Comparison of ENCODE assay signal across 8 cellular contexts in the genomic region with DNA sequence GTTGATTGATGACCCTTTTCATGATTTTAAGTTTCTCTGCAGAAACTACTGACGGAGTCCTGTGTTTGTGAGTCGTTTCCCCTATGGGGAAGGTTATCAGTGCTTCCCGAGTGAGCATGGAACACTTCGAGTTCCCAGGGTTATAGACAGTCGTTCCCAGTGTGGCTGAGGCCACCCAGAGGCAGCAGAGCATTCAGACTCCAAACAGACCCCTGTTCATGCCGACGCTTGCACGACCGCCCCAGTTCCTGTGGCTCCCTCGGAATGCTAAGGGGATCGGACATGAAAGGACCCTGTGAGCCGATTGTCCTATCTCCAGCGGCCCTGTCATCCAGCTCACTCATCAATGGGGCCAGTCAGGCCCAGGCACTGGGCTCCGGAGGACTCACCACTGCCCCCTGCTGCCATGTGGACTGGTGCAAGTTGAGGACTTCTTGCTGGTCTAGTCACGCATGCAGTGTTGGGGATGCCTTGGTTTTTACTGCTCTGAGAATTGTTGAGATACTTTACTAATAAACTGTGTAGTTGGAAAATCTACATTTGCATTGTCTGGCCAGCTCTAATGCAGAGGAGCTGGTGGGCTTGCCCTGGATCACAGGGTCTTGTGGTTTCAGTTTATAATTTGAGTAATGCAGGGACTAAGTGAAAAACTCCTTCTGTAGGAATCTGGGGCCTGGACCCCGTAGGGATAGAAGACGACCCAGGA. TPM values are rescaled to one million over a fixed set of nuclear protein-coding genes. Genes with fewer than 3 reads are reported as not detected.
DNase-seq lines count a peak whose midpoint lies in the region; TF ChIP-seq lines count a peak whose summit lies in the region.

No MANE protein-coding gene starts in this region.

- H3K27me3 Mint-ChIP-seq in activated CD4-positive, alpha-beta T cell treated with anti-CD3 and anti-CD28 coated beads, Interleukin-2, amount 10 ng/mL, durations not matched to agents 7 days and 5 days, result no peaks in the 10 kb centered on the region

- H3K9ac ChIP-seq in colonic mucosa (ENCODE audit: low read depth in 2 of 2, low read length in 2 of 2) (no peak overlapping the region), liver (ENCODE audit: low read depth in 1 of 2, low read length in 2 of 2) (no peak overlapping the region)

- no peak overlapping the region for H3K27ac ChIP-seq in colonic mucosa
- peak overlapping the region in 1 of 2 donors; percentile 16 for H3K27ac ChIP-seq in liver (ENCODE audit: low read depth in 1 of 2, low read length in 2 of 2)

- H3K9me3 Mint-ChIP-seq in activated CD4-positive, alpha-beta T cell treated with anti-CD3 and anti-CD28 coated beads, Interleukin-2, amount 10 ng/mL, durations not matched to agents 7 days and 5 days, result no peaks in the 10 kb centered on the region

- H3K4me3 ChIP-seq in colonic mucosa (no peak overlapping the region), liver (ENCODE audit: low read depth in 1 of 3, low read length in 3 of 3) (no peak overlapping the region)

- TF ChIP-seq CTCF in colonic mucosa (IDR thresholded peaks at IDR 0.05) (peak; percentile 70), liver (IDR thresholded peaks at IDR 0.05; ENCODE audit: low read depth, low read length, missing input control) (peak; percentile 71)

- H3K9me3 ChIP-seq in colonic mucosa, result no peaks in the 10 kb centered on the region
- no peaks in the 10 kb centered on the region for H3K9me3 ChIP-seq in liver (ENCODE audit: control insufficient read depth in 4 of 4, low read length in 3 of 4)

- CTCF ChIA-PET in activated CD4-positive, alpha-beta T cell treated with anti-CD3 and anti-CD28 coated beads, Interleukin-2, amount 10 ng/mL, durations not matched to agents 7 days and 5 days (lab: Charles Lee), result interaction anchor here (0.5 to 2.3 kb wide), 13 partner anchors 12 to 881 kb away, joined by 3 to 6 read pairs (median 3); no protein-coding TSS in a partner anchor

- H3K4me1 Mint-ChIP-seq in activated CD4-positive, alpha-beta T cell treated with anti-CD3 and anti-CD28 coated beads, Interleukin-2, amount 10 ng/mL, durations not matched to agents 7 days and 5 days, result peaks cover 23% of the 10 kb centered on the region

- POLR2A ChIA-PET in activated CD4-positive, alpha-beta T cell treated with anti-CD3 and anti-CD28 coated beads, Interleukin-2, amount 10 ng/mL, durations not matched to agents 7 days and 5 days (lab: Charles Lee), result no interaction called here

- H3K36me3 ChIP-seq in colonic mucosa, result peaks cover 4% of the 10 kb centered on the region
- H3K36me3 ChIP-seq in liver (ENCODE audit: control insufficient read depth in 4 of 4, insufficient read depth in 3 of 4, low read depth in 1 of 4, low read length in 3 of 4), result peaks cover 5 to 38% (median 19%) of the 10 kb centered on the region in 4 donors

- H3K27ac Mint-ChIP-seq in activated CD4-positive, alpha-beta T cell treated with anti-CD3 and anti-CD28 coated beads, Interleukin-2, amount 10 ng/mL, durations not matched to agents 7 days and 5 days, result peak overlapping the region; percentile 75

- H3K4me3 Mint-ChIP-seq in activated CD4-positive, alpha-beta T cell treated with anti-CD3 and anti-CD28 coated beads, Interleukin-2, amount 10 ng/mL, durations not matched to agents 7 days and 5 days, result peak overlapping the region; percentile 56

- DNase-seq in NCI-H146 (lab: John Stamatoyannopoulos, UW), result peak; percentile 22
- no peak for DNase-seq in NCI-H146 treated with DMSO at 0.1 percent for 48 hours (lab: John Stamatoyannopoulos, UW; ENCODE audit: unreplicated experiment)
- peak; percentile 86 for DNase-seq in NAMALWA (ENCODE audit: low spot score)
- peak; percentile 88 for DNase-seq in activated CD4-positive, alpha-beta T cell treated with anti-CD3 and anti-CD28 coated beads, Interleukin-2, amount 10 ng/mL, durations not matched to agents 7 days and 5 days
- DNase-seq in colonic mucosa, result peak; percentile 89
- peak; percentile 63 to 85 (median 78) for DNase-seq in stimulated activated CD4-positive, alpha-beta T cell treated with anti-CD3 and anti-CD28 coated beads, TNF-alpha, amount 100 ng/mL, for 24 hours (ENCODE audit: low read depth in 3 of 3)
- no peak for DNase-seq in NCI-H128 (lab: John Stamatoyannopoulos, UW; ENCODE audit: unreplicated experiment)

- peak; percentile 81 to 89 for TF ChIP-seq RAD21 in liver (IDR thresholded peaks at IDR 0.05)

- peaks cover 27% of the 10 kb centered on the region for H3K36me3 Mint-ChIP-seq in activated CD4-positive, alpha-beta T cell treated with anti-CD3 and anti-CD28 coated beads, Interleukin-2, amount 10 ng/mL, durations not matched to agents 7 days and 5 days (ENCODE audit: low read depth)

- 45% methylated on average over 17 of the region's 17 CpGs for WGBS in liver

- H3K27me3 ChIP-seq in colonic mucosa (no peaks in the 10 kb centered on the region), liver (ENCODE audit: control insufficient read depth in 4 of 4, insufficient read depth in 4 of 4, low read length in 3 of 4) (no peaks in the 10 kb centered on the region)

- intact Hi-C loops in colonic mucosa (cut with DNase I), result loop anchor here (10.0 kb wide), 1 partner anchor 223 kb away; no protein-coding TSS in a partner anchor

- H3K4me1 ChIP-seq in colonic mucosa (no peaks in the 10 kb centered on the region), liver (ENCODE audit: control insufficient read depth in 4 of 4, insufficient read depth in 4 of 4, low read length in 3 of 4) (peaks cover 6 to 22% (median 16%) of the 10 kb centered on the region in 4 donors)

TF ChIP-seq in liver, 16 proteins besides CTCF, POLR2A, EP300 and RAD21:
- TF ChIP-seq TAF1 (conservative IDR thresholded peaks at IDR 0.05), result no peak
- TF ChIP-seq FOXA2 (IDR thresholded peaks at IDR 0.05), result no peak
- TF ChIP-seq EGR1 (IDR thresholded peaks at IDR 0.05; ENCODE audit: low read depth in 2 of 2), result no peak
- TF ChIP-seq, protein P1, sequence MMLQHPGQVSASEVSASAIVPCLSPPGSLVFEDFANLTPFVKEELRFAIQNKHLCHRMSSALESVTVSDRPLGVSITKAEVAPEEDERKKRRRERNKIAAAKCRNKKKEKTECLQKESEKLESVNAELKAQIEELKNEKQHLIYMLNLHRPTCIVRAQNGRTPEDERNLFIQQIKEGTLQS (IDR thresholded peaks at IDR 0.05), result no peak
- no peak for TF ChIP-seq RXRA (IDR thresholded peaks at IDR 0.05)

RNA-seq across cellular contexts. Expression of a gene that starts 3.1 kb away (rescaled TPM):
- 1,000 to 10,000 TPM; 1,763 to 2,076 TPM for total RNA-seq in activated CD4-positive, alpha-beta T cell treated with anti-CD3 and anti-CD28 coated beads, Interleukin-2, amount 10 ng/mL, durations not matched to agents 7 days and 5 days
- 1,000 to 10,000 TPM; 1,855 to 2,011 TPM for total RNA-seq in colonic mucosa
- total RNA-seq in liver, result 1,000 to 10,000 TPM; 1,021 to 2,122 TPM
- polyA plus RNA-seq in liver, result 1,000 to 10,000 TPM in 1 of 2 donors, 100 to 1,000 TPM in 1; 699 to 2,663 TPM

RNA-seq across cellular contexts. Expression of a gene that starts 18.2 kb away (rescaled TPM):
- total RNA-seq in activated CD4-positive, alpha-beta T cell treated with anti-CD3 and anti-CD28 coated beads, Interleukin-2, amount 10 ng/mL, durations not matched to agents 7 days and 5 days, result 1 to 10 TPM; 5.1 to 5.7 TPM
- total RNA-seq in colonic mucosa (1 to 10 TPM in 1 of 2 donors, under 1 TPM in 1; 0.19 to 1.6 TPM), liver (under 1 TPM in 1 of 2 donors, not detected in 1; 0.47 TPM)
- polyA plus RNA-seq in liver, result under 1 TPM; 0.30 to 0.56 TPM

RNA-seq across cellular contexts. Expression of a gene that starts 49.2 kb away (rescaled TPM):
- total RNA-seq in activated CD4-positive, alpha-beta T cell treated with anti-CD3 and anti-CD28 coated beads, Interleukin-2, amount 10 ng/mL, durations not matched to agents 7 days and 5 days, result 100 to 1,000 TPM in 1 of 2 experiments, 10 to 100 TPM in 1; 88.3 to 101 TPM
- total RNA-seq in colonic mucosa, result 100 to 1,000 TPM in 1 of 2 donors, 10 to 100 TPM in 1; 85.6 to 105 TPM
- 100 to 1,000 TPM in 1 of 2 donors, 10 to 100 TPM in 1; 43.7 to 102 TPM for total RNA-seq in liver
- 10 to 100 TPM; 34.5 to 55.3 TPM for polyA plus RNA-seq in liver

RNA-seq across cellular contexts. Expression of a gene that starts 56.1 kb away (rescaled TPM):
- not detected for total RNA-seq in activated CD4-positive, alpha-beta T cell treated with anti-CD3 and anti-CD28 coated beads, Interleukin-2, amount 10 ng/mL, durations not matched to agents 7 days and 5 days
- total RNA-seq in colonic mucosa, result 1 to 10 TPM in 1 of 2 donors, under 1 TPM in 1; 0.42 to 2.7 TPM
- under 1 TPM; 0.25 to 0.65 TPM for total RNA-seq in liver
- under 1 TPM; 0.14 to 0.83 TPM for polyA plus RNA-seq in liver

Comparison
In these comparisons a context has a peak if more than half of its experiments do, and no peak if none do; other contexts are left out.
1. DNase-seq: peak in NCI-H146 (single experiment), NAMALWA (single experiment), activated CD4-positive, alpha-beta T cell treated with anti-CD3 and anti-CD28 coated beads, Interleukin-2, amount 10 ng/mL, durations not matched to agents 7 days and 5 days (single experiment), colonic mucosa (single experiment) and stimulated activated CD4-positive, alpha-beta T cell treated with anti-CD3 and anti-CD28 coated beads, TNF-alpha, amount 100 ng/mL, for 24 hours (3 of 3); none in NCI-H146 treated with DMSO at 0.1 percent for 48 hours (single experiment) and NCI-H128 (single experiment).